ENCODE assay signal across 17 cellular contexts in genomic region chr1:171566467-171566866, GRCh38. TPM values are rescaled to one million over a fixed set of nuclear protein-coding genes. Genes with fewer than 3 reads are reported as not detected.
DNase-seq lines count a peak whose midpoint lies in the region; ATAC-seq, FAIRE-seq and TF ChIP-seq lines count a peak whose summit lies in the region.
"Had no signal": no experiment of that assay in that cellular context is flagged by ENCODE, and none has a peak within 500 bp of the region (broad histone marks: within the 10 kb centered on the region; RNA-seq: fewer than 3 reads in every experiment).

No MANE protein-coding gene starts in this region.

- FAIRE-seq in D721Med (lab: Jason Lieb, UNC) = peak; percentile 51

- H3K27ac ChIP-seq in colonic mucosa = no peak overlapping the region
- H3K27ac ChIP-seq: ascending aorta, thoracic aorta had no signal

- H3K36me3 Mint-ChIP-seq in HFFc6 (ENCODE audit: low read depth) = peaks cover 18% of the 10 kb centered on the region
- H3K36me3 Mint-ChIP-seq in stimulated activated naive B cell treated with anti-CD40 and anti-IgM and Interleukin-4, amounts not matched to agents 10 μg/mL and 1 μg/mL and 100 μg/mL, for 72 hours = peaks cover 16 to 17% of the 10 kb centered on the region in 2 donors

- H3K4me1 Mint-ChIP-seq in HFFc6 (ENCODE audit: low read depth) = peaks cover 5% of the 10 kb centered on the region; the same call in 1 of the 2 replicates
- peaks cover 2 to 6% of the 10 kb centered on the region in 2 donors for H3K4me1 Mint-ChIP-seq in stimulated activated naive B cell treated with anti-CD40 and anti-IgM and Interleukin-4, amounts not matched to agents 10 μg/mL and 1 μg/mL and 100 μg/mL, for 72 hours

- DNase-seq in D721Med (ENCODE audit: insufficient read length, low spot score) (no peak), HFFc6 (peak; percentile 4), astrocyte of the cerebellum (ENCODE audit: low read depth) (no peak), iPS-NIHi7 (ENCODE audit: extremely low spot score) (peak; percentile 12), AG08395 (ENCODE audit: low spot score) (no peak), colonic mucosa (no peak), ecto neural progenitor cell (ENCODE audit: low spot score) (no peak)
- DNase-seq in stimulated activated naive B cell treated with anti-CD40 and anti-IgM and Interleukin-4, amounts not matched to agents 10 μg/mL and 1 μg/mL and 100 μg/mL, for 72 hours = no peak
- DNase-seq: activated CD4-positive, alpha-beta T cell treated with anti-CD3 and anti-CD28 coated beads, Interleukin-2, amount 50 U/mL, for 48 hours; effector memory CD8-positive, alpha-beta T cell; head of caudate nucleus; left ventricle myocardium superior; NCI-H2107; T-helper 2 cell had no signal

- H3K27me3 Mint-ChIP-seq in HFFc6 (ENCODE audit: insufficient read depth) = no peaks in the 10 kb centered on the region
- H3K27me3 Mint-ChIP-seq in stimulated activated naive B cell treated with anti-CD40 and anti-IgM and Interleukin-4, amounts not matched to agents 10 μg/mL and 1 μg/mL and 100 μg/mL, for 72 hours = no peaks in the 10 kb centered on the region
- H3K27me3 Mint-ChIP-seq: effector memory CD8-positive, alpha-beta T cell had no signal

- H3K4me3 ChIP-seq in astrocyte of the cerebellum (ENCODE audit: low read depth, low read length) (no peak overlapping the region), colonic mucosa (no peak overlapping the region)
- H3K4me3 ChIP-seq: ascending aorta, thoracic aorta had no signal

- H3K27me3 ChIP-seq in colonic mucosa = no peaks in the 10 kb centered on the region
- H3K27me3 ChIP-seq: ascending aorta had no signal

- intact Hi-C loops in colonic mucosa (cut with DNase I) = no loop called here

- peaks cover 8% of the 10 kb centered on the region for H3K36me3 ChIP-seq in colonic mucosa

- no peak overlapping the region for H3K9ac ChIP-seq in colonic mucosa (ENCODE audit: low read depth in 2 of 2, low read length in 2 of 2)

- H3K4me1 ChIP-seq in colonic mucosa = no peaks in the 10 kb centered on the region
- H3K4me1 ChIP-seq: ascending aorta had no signal

- TF ChIP-seq CTCF in D721Med (IDR thresholded peaks at IDR 0.05; ENCODE audit: insufficient read depth, missing control alignments) = peak; percentile 17
- peak; percentile 29; the same call in 1 of the 2 replicates for TF ChIP-seq CTCF in HFFc6 (IDR thresholded peaks at IDR 0.05)
- peak; percentile 5 for TF ChIP-seq CTCF in astrocyte of the cerebellum (IDR thresholded peaks at IDR 0.05; ENCODE audit: low read depth, low read length, missing control alignments)
- no peak for TF ChIP-seq CTCF in colonic mucosa (IDR thresholded peaks at IDR 0.05)

- H3K9me3 Mint-ChIP-seq in HFFc6 = no peaks in the 10 kb centered on the region
- no peaks in the 10 kb centered on the region for H3K9me3 Mint-ChIP-seq in stimulated activated naive B cell treated with anti-CD40 and anti-IgM and Interleukin-4, amounts not matched to agents 10 μg/mL and 1 μg/mL and 100 μg/mL, for 72 hours
- H3K9me3 Mint-ChIP-seq: activated T-helper 2 cell treated with anti-CD3 and anti-CD28 coated beads, Interferon-gamma antibody, Interleukin-2, Interleukin-4, amounts not matched to agents 10 μg/mL and 5 μg/mL and 100 μg/mL, durations not matched to agents 14 hours and 24 hours and 36 hours; effector memory CD8-positive, alpha-beta T cell had no signal

- H3K4me3 Mint-ChIP-seq in HFFc6 = no peak overlapping the region
- H3K4me3 Mint-ChIP-seq in stimulated activated naive B cell treated with anti-CD40 and anti-IgM and Interleukin-4, amounts not matched to agents 10 μg/mL and 1 μg/mL and 100 μg/mL, for 72 hours = no peak overlapping the region
- H3K4me3 Mint-ChIP-seq: effector memory CD8-positive, alpha-beta T cell had no signal

- in situ Hi-C loops in astrocyte of the cerebellum (cut with HindIII; ENCODE audit: low sequenced_read_pairs) = no loop called here

- ATAC-seq in stimulated activated naive B cell treated with anti-CD40 and anti-IgM and Interleukin-4, amounts not matched to agents 10 μg/mL and 1 μg/mL and 100 μg/mL, for 72 hours (replicated peaks) = no peak
- ATAC-seq: effector memory CD8-positive, alpha-beta T cell; left ventricle myocardium superior had no signal

- no peaks in the 10 kb centered on the region for H3K9me3 ChIP-seq in colonic mucosa
- H3K9me3 ChIP-seq: ascending aorta, thoracic aorta had no signal

- no peak overlapping the region for H3K27ac Mint-ChIP-seq in HFFc6
- no peak overlapping the region for H3K27ac Mint-ChIP-seq in stimulated activated naive B cell treated with anti-CD40 and anti-IgM and Interleukin-4, amounts not matched to agents 10 μg/mL and 1 μg/mL and 100 μg/mL, for 72 hours
- H3K27ac Mint-ChIP-seq: activated T-helper 2 cell treated with anti-CD3 and anti-CD28 coated beads, Interferon-gamma antibody, Interleukin-2, Interleukin-4, amounts not matched to agents 10 μg/mL and 5 μg/mL and 100 μg/mL, durations not matched to agents 14 hours and 24 hours and 36 hours; effector memory CD8-positive, alpha-beta T cell had no signal

RNA-seq across cellular contexts. Expression of gene MYOCOS, which starts 55.6 kb away (rescaled TPM):
- not detected for total RNA-seq in HFFc6 (2021; fragmentation: NEBNext Ultra II Directional; extraction: Animal tissue kit (Norgen Biotek cat#: 25700))
- total RNA-seq in colonic mucosa = not detected
- total RNA-seq: ascending aorta, left ventricle myocardium superior, thoracic aorta had no signal

Comparison
In these comparisons a context has a peak if more than half of its experiments do, and no peak if none do; other contexts are left out.
1. DNase-seq: peak in HFFc6 (single experiment) and iPS-NIHi7 (single experiment); none in D721Med (single experiment), astrocyte of the cerebellum (single experiment), stimulated activated naive B cell treated with anti-CD40 and anti-IgM and Interleukin-4, amounts not matched to agents 10 μg/mL and 1 μg/mL and 100 μg/mL, for 72 hours (single experiment), AG08395 (single experiment), colonic mucosa (single experiment) and ecto neural progenitor cell (single experiment).